ENCODE assay signal across 8 cellular contexts in genomic region chr22:23282089-23282501, GRCh38.
DNase-seq lines count a peak whose midpoint lies in the region; ATAC-seq and TF ChIP-seq lines count a peak whose summit lies in the region.

No MANE protein-coding gene starts in this region.

- H3K27me3 ChIP-seq in Peyer's patch = no peaks in the 10 kb centered on the region

- H3K27ac Mint-ChIP-seq in activated CD4-positive, alpha-beta T cell treated with anti-CD3 and anti-CD28 coated beads for 36 hours = no peak overlapping the region
- no peak overlapping the region for H3K27ac Mint-ChIP-seq in stimulated activated naive B cell treated with anti-CD40 and anti-IgM and Interleukin-4, amounts not matched to agents 10 μg/mL and 1 μg/mL and 100 μg/mL, for 72 hours

- POLR2A ChIA-PET in activated CD4-positive, alpha-beta T cell treated with anti-CD3 and anti-CD28 coated beads for 36 hours (lab: Charles Lee) = interaction anchor here (0.6 to 1.1 kb wide), 4 partner anchors 9 to 112 kb away, joined by 3 to 4 read pairs (median 4); no protein-coding TSS in a partner anchor

- H3K27me3 Mint-ChIP-seq in activated CD4-positive, alpha-beta T cell treated with anti-CD3 and anti-CD28 coated beads for 36 hours = no peaks in the 10 kb centered on the region
- H3K27me3 Mint-ChIP-seq in stimulated activated naive B cell treated with anti-CD40 and anti-IgM and Interleukin-4, amounts not matched to agents 10 μg/mL and 1 μg/mL and 100 μg/mL, for 72 hours = no peaks in the 10 kb centered on the region

- no peak for ATAC-seq in activated CD4-positive, alpha-beta T cell treated with anti-CD3 and anti-CD28 coated beads for 36 hours
- no peak for ATAC-seq in stimulated activated naive B cell treated with anti-CD40 and anti-IgM and Interleukin-4, amounts not matched to agents 10 μg/mL and 1 μg/mL and 100 μg/mL, for 72 hours (replicated peaks)

- CTCF ChIA-PET in activated CD4-positive, alpha-beta T cell treated with anti-CD3 and anti-CD28 coated beads for 36 hours (lab: Charles Lee) = interaction anchor here (0.6 to 3.2 kb wide), 33 partner anchors 8 to 1047 kb away, joined by 3 to 72 read pairs (median 4); partner anchors contain the start of genes BCR, RAB36 and RSPH14

- no peak for TF ChIP-seq POLR2A in Peyer's patch (IDR thresholded peaks at IDR 0.05)

- H3K4me3 Mint-ChIP-seq in activated CD4-positive, alpha-beta T cell treated with anti-CD3 and anti-CD28 coated beads for 36 hours = no peak overlapping the region
- no peak overlapping the region for H3K4me3 Mint-ChIP-seq in stimulated activated naive B cell treated with anti-CD40 and anti-IgM and Interleukin-4, amounts not matched to agents 10 μg/mL and 1 μg/mL and 100 μg/mL, for 72 hours

- H3K4me1 ChIP-seq in Peyer's patch = peaks cover 0 to 17% (median 9%) of the 10 kb centered on the region in 4 donors

- intact Hi-C loops in activated CD4-positive, alpha-beta T cell treated with anti-CD3 and anti-CD28 coated beads for 36 hours (cut with DNase I, micrococcal nuclease) = loop anchor here in 1 of 2 experiments (1.0 to 10.0 kb wide), 3 partner anchors 40 to 327 kb away; no protein-coding TSS in a partner anchor

- H3K36me3 Mint-ChIP-seq in activated CD4-positive, alpha-beta T cell treated with anti-CD3 and anti-CD28 coated beads for 36 hours (ENCODE audit: low read depth) = no peaks in the 10 kb centered on the region
- peaks cover 14 to 24% of the 10 kb centered on the region in 2 donors for H3K36me3 Mint-ChIP-seq in stimulated activated naive B cell treated with anti-CD40 and anti-IgM and Interleukin-4, amounts not matched to agents 10 μg/mL and 1 μg/mL and 100 μg/mL, for 72 hours

- H3K4me3 ChIP-seq in Peyer's patch = no peak overlapping the region
- no peak overlapping the region for H3K4me3 ChIP-seq in fibroblast of pulmonary artery (replicated peaks; ENCODE audit: low read depth, low read length)

- TF ChIP-seq CTCF in Peyer's patch (IDR thresholded peaks at IDR 0.05) (no peak), fibroblast of pulmonary artery (IDR thresholded peaks at IDR 0.05; ENCODE audit: low read length, missing control alignments) (no peak)

- H3K4me1 Mint-ChIP-seq in activated CD4-positive, alpha-beta T cell treated with anti-CD3 and anti-CD28 coated beads for 36 hours = peaks cover 25% of the 10 kb centered on the region
- H3K4me1 Mint-ChIP-seq in stimulated activated naive B cell treated with anti-CD40 and anti-IgM and Interleukin-4, amounts not matched to agents 10 μg/mL and 1 μg/mL and 100 μg/mL, for 72 hours = peaks cover 6 to 25% of the 10 kb centered on the region in 2 donors

- H3K36me3 ChIP-seq in Peyer's patch = peaks cover 0 to 43% (median 0%) of the 10 kb centered on the region in 3 donors

- H3K27ac ChIP-seq in Peyer's patch = peak overlapping the region in 2 of 4 donors; percentile 60

- no peaks in the 10 kb centered on the region for H3K9me3 ChIP-seq in Peyer's patch

- H3K9me3 Mint-ChIP-seq in activated CD4-positive, alpha-beta T cell treated with anti-CD3 and anti-CD28 coated beads for 36 hours (ENCODE audit: low read depth) = no peaks in the 10 kb centered on the region
- H3K9me3 Mint-ChIP-seq in stimulated activated naive B cell treated with anti-CD40 and anti-IgM and Interleukin-4, amounts not matched to agents 10 μg/mL and 1 μg/mL and 100 μg/mL, for 72 hours = no peaks in the 10 kb centered on the region

- DNase-seq in EL (peak; percentile 88), Peyer's patch (peak in 2 of 3 donors; percentile 69 to 75), fibroblast of pulmonary artery (ENCODE audit: low read depth) (peak; percentile 70), renal cortical epithelial cell (ENCODE audit: low read depth) (peak; percentile 88), NCI-H1048 (lab: John Stamatoyannopoulos, UW) (no peak)
- DNase-seq in activated CD4-positive, alpha-beta T cell treated with anti-CD3 and anti-CD28 coated beads for 36 hours = no peak
- no peak for DNase-seq in stimulated activated naive B cell treated with anti-CD40 and anti-IgM and Interleukin-4, amounts not matched to agents 10 μg/mL and 1 μg/mL and 100 μg/mL, for 72 hours
- no peak for DNase-seq in activated effector memory CD4-positive, alpha-beta T cell treated with Interleukin-2 at 50 U/mL for 16 hours

Comparison
In these comparisons a context has a peak if more than half of its experiments do, and no peak if none do; other contexts are left out.
1. DNase-seq: peak in EL (single experiment), Peyer's patch (2 of 3), fibroblast of pulmonary artery (single experiment) and renal cortical epithelial cell (single experiment); none in activated CD4-positive, alpha-beta T cell treated with anti-CD3 and anti-CD28 coated beads for 36 hours (single experiment), NCI-H1048 (single experiment), stimulated activated naive B cell treated with anti-CD40 and anti-IgM and Interleukin-4, amounts not matched to agents 10 μg/mL and 1 μg/mL and 100 μg/mL, for 72 hours (single experiment) and activated effector memory CD4-positive, alpha-beta T cell treated with Interleukin-2 at 50 U/mL for 16 hours (single experiment).